Comparison of ENCODE assay signal across 14 cellular contexts in genomic region chr2:145066151-145066661, GRCh38.
DNase-seq lines count a peak whose midpoint lies in the region; FAIRE-seq and TF ChIP-seq lines count a peak whose summit lies in the region.
"Had no signal": no experiment of that assay in that cellular context is flagged by ENCODE, and none has a peak within 500 bp of the region (broad histone marks: within the 10 kb centered on the region; RNA-seq: fewer than 3 reads in every experiment).

No MANE protein-coding gene starts in this region.

- H3K36me3 ChIP-seq in small intestine (ENCODE audit: control insufficient read depth in 2 of 2, insufficient read depth in 2 of 2, low read length in 2 of 2), result no peaks in the 10 kb centered on the region

- 61 to 73% (median 62%) methylated on average over 4 of the region's 4 CpGs for WGBS in small intestine, 3 donors

- H3K27ac ChIP-seq in cingulate gyrus (ENCODE audit: low read depth, low read length) (peak overlapping the region; percentile 92), small intestine (ENCODE audit: low read depth in 1 of 2, low read length in 1 of 2) (peak overlapping the region in 1 of 2 donors; percentile 71)

- TF ChIP-seq CTCF in AG10803 (conservative IDR thresholded peaks at IDR 0.05; ENCODE audit: low read length), result no peak

- H3K4me3 ChIP-seq in AG10803 (ENCODE audit: low read length) (no peak overlapping the region), skeletal muscle cell (ENCODE audit: low read depth, low read length) (no peak overlapping the region), small intestine (ENCODE audit: low read depth in 1 of 2, low read length in 2 of 2) (no peak overlapping the region)

- no peaks in the 10 kb centered on the region for H3K9me3 ChIP-seq in small intestine (ENCODE audit: control insufficient read depth, low read depth)

- H3K27me3 ChIP-seq in small intestine (ENCODE audit: control insufficient read depth in 2 of 2, insufficient read depth in 2 of 2, low read length in 2 of 2), result no peaks in the 10 kb centered on the region

- DNase-seq in AG10803 (ENCODE audit: low read depth) (peak; percentile 45), left kidney (ENCODE audit: low read depth, low spot score) (peak; percentile 7), skeletal muscle cell (ENCODE audit: low read depth) (peak; percentile 41), DMS53 treated with DMSO at 0.1 percent for 48 hours (lab: John Stamatoyannopoulos, UW; ENCODE audit: unreplicated experiment) (no peak), small intestine (no peak), NCI-H1436 treated with DMSO at 0.1 percent for 48 hours (lab: John Stamatoyannopoulos, UW) (no peak)
- no peak for DNase-seq in stimulated activated CD4-positive, alpha-beta T cell treated with anti-CD3 and anti-CD28 coated beads, Interleukin-4, amount 100 ng/mL, for 4 hours
- DNase-seq: ACHN; activated CD4-positive, alpha-beta memory T cell treated with anti-CD3 and anti-CD28 coated beads, Interleukin-2, amount 10 ng/mL, durations not matched to agents 7 days and 5 days; Kasumi-1; NCI-H2107; OCI-M1; stimulated activated CD4-positive, alpha-beta T cell treated with anti-CD3 and anti-CD28 coated beads, Interleukin-2, amount 100 ng/mL, for 48 hours had no signal

- no peak for FAIRE-seq in small intestine (lab: Jason Lieb, UNC)

- no peaks in the 10 kb centered on the region for H3K4me1 ChIP-seq in small intestine (ENCODE audit: control insufficient read depth in 2 of 2, insufficient read depth in 1 of 2, low read depth in 1 of 2, low read length in 1 of 2)

Comparison
In these comparisons a context has a peak if more than half of its experiments do, and no peak if none do; other contexts are left out.
1. DNase-seq: peak in AG10803 (single experiment), left kidney (single experiment) and skeletal muscle cell (single experiment); none in stimulated activated CD4-positive, alpha-beta T cell treated with anti-CD3 and anti-CD28 coated beads, Interleukin-4, amount 100 ng/mL, for 4 hours (0 of 2), DMS53 treated with DMSO at 0.1 percent for 48 hours (single experiment), small intestine (single experiment) and NCI-H1436 treated with DMSO at 0.1 percent for 48 hours (single experiment).